Comparison of ENCODE assay signal across 8 cellular contexts in genomic region chr20:34516874-34517542, GRCh38. TPM values are rescaled to one million over a fixed set of nuclear protein-coding genes. Genes with fewer than 3 reads are reported as not detected.
A peak's percentile ranks its signal among the peaks of the same experiment; 100 is the strongest.
DNase-seq lines count a peak whose midpoint lies in the region; ATAC-seq and TF ChIP-seq lines count a peak whose summit lies in the region.

No MANE protein-coding gene starts in this region.

- H3K9ac ChIP-seq in subcutaneous abdominal adipose tissue (ENCODE audit: low read length in 5 of 5): peak overlapping the region; percentile 35 to 97 (median 95)

- H3K27ac Mint-ChIP-seq in memory B cell: peak overlapping the region; percentile 98

- H3K27me3 Mint-ChIP-seq in memory B cell: no peaks in the 10 kb centered on the region

- H3K4me3 ChIP-seq in coronary artery (peak overlapping the region; percentile 78), subcutaneous abdominal adipose tissue (ENCODE audit: low read depth in 1 of 5, low read length in 5 of 5) (peak overlapping the region; percentile 88 to 96 (median 93))

- H3K27me3 ChIP-seq in subcutaneous abdominal adipose tissue (ENCODE audit: control insufficient read depth in 5 of 5, insufficient read depth in 4 of 5, low read length in 5 of 5): no peaks in the 10 kb centered on the region

- peak overlapping the region; percentile 99 for H3K4me3 Mint-ChIP-seq in memory B cell

- H3K36me3 Mint-ChIP-seq in memory B cell: peaks cover 2% of the 10 kb centered on the region

- TF ChIP-seq CTCF in GM10248 (IDR thresholded peaks at IDR 0.05; ENCODE audit: control extremely low read depth, extremely low read depth, low read depth, missing control alignments) (no peak), coronary artery (IDR thresholded peaks at IDR 0.05) (no peak)

- POLR2A ChIA-PET in GM10248 (lab: Yijun Ruan, JAX): interaction anchor here (0.6 to 1.1 kb wide), 2 partner anchors 215 to 1451 kb away, joined by 3 to 7 read pairs; no protein-coding TSS in a partner anchor

- no peaks in the 10 kb centered on the region for H3K9me3 ChIP-seq in subcutaneous abdominal adipose tissue (ENCODE audit: control insufficient read depth in 5 of 5, low read length in 5 of 5)

- peak; percentile 54 for DNase-seq in GM10248 (ENCODE audit: extremely low spot score)
- no peak for DNase-seq in coronary artery (ENCODE audit: low spot score)
- DNase-seq in memory B cell (ENCODE audit: low spot score in 2 of 2): no peak
- DNase-seq in mesenteric fat pad (ENCODE audit: low spot score): no peak
- DNase-seq in ureter (ENCODE audit: low spot score): no peak

- ATAC-seq in HG02970 (IDR thresholded peaks at IDR 0.05; ENCODE audit: low FRiP score, unreplicated experiment) (peak; percentile 14), SK-N-SH treated with all-trans-retinoic acid at 6 μM for 48 hours (peak; percentile 36), memory B cell (ENCODE audit: low read depth) (peak; percentile 22)

- H3K4me1 Mint-ChIP-seq in memory B cell: peaks cover 29% of the 10 kb centered on the region

- H3K9me3 Mint-ChIP-seq in memory B cell: no peaks in the 10 kb centered on the region

- H3K4me1 ChIP-seq in subcutaneous abdominal adipose tissue (ENCODE audit: control insufficient read depth in 5 of 5, insufficient read depth in 5 of 5, low read length in 5 of 5): peaks cover 0 to 28% (median 23%) of the 10 kb centered on the region in 5 donors

- CTCF ChIA-PET in GM10248 (lab: Yijun Ruan, JAX): interaction anchor here (0.9 to 4.9 kb wide), 7 partner anchors 15 to 326 kb away, joined by 3 to 60 read pairs (median 4); no protein-coding TSS in a partner anchor

- H3K36me3 ChIP-seq in subcutaneous abdominal adipose tissue (ENCODE audit: control insufficient read depth in 5 of 5, insufficient read depth in 5 of 5, low read length in 5 of 5): peaks cover 0 to 12% (median 3%) of the 10 kb centered on the region in 5 donors

- peak overlapping the region; percentile 92 to 94 for H3K27ac ChIP-seq in coronary artery
- H3K27ac ChIP-seq in subcutaneous abdominal adipose tissue (ENCODE audit: low read depth, low read length): peak overlapping the region; percentile 91

TF ChIP-seq in SK-N-SH treated with all-trans-retinoic acid at 6 μM for 48 hours, 23 proteins besides CTCF, POLR2A, EP300 and RAD21:
- TF ChIP-seq CSDC2 (CRISPR knock-in tag; IDR thresholded peaks at IDR 0.05): no peak

RNA-seq across cellular contexts. Expression of gene DYNLRB1, which starts 0.8 kb away (rescaled TPM):
- total RNA-seq in mesenteric fat pad (131 TPM), ureter (123 TPM)

RNA-seq across cellular contexts. Expression of gene MAP1LC3A, which starts 41.5 kb away (rescaled TPM):
- total RNA-seq in mesenteric fat pad: 48.1 TPM
- total RNA-seq in ureter: 36.2 TPM
